In genomic region chr11:116077092-116077491, GRCh38 we compare ENCODE assay signal across 9 cellular contexts.
"Had no signal": no experiment of that assay in that cellular context is flagged by ENCODE, and none has a peak within 500 bp of the region (broad histone marks: within the 10 kb centered on the region; RNA-seq: fewer than 3 reads in every experiment).

No MANE protein-coding gene starts in this region.

- H3K9me3 ChIP-seq: HAP-1 had no signal

- H3K27ac ChIP-seq: GM23248, HL-60 had no signal

- ATAC-seq: HCT116 had no signal

- H2AFZ ChIP-seq: GM23248 had no signal

- H3K9ac ChIP-seq: GM23248 had no signal

- H3K27ac Mint-ChIP-seq: IgD-negative memory B cell had no signal

- DNase-seq: GM23248, GOT3, H7, Kasumi-1, KG1 had no signal

- H3K4me3 ChIP-seq: GM23248, HAP-1 had no signal

- H3K4me1 Mint-ChIP-seq: IgD-negative memory B cell had no signal

- H3K4me1 ChIP-seq: HAP-1 had no signal

- H3K36me3 ChIP-seq: HAP-1 had no signal

- H3K4me3 Mint-ChIP-seq: IgD-negative memory B cell had no signal
